Comparison of ENCODE assay signal across 1 cellular context in the genomic region with DNA sequence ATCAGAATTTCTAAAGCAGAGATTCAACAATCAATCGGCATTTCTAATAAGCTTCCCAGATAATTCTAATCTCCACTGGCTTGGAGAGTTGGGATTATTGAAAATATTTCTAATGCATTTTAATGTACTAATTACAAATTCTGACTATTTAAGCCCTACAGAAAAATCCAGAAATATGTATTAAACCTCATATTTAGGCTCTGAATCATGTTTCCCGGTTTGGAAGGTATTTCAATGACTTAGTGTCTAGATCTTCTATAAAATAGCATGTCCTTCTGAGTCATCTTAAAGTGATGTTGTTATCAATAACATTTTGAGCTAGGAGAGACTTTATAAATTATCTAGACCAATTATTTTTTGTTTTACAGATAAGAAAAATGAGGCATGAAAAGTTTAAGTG.
TF ChIP-seq lines count a peak whose summit lies in the region.

No MANE protein-coding gene starts in this region.

TF ChIP-seq in GM23338, 12 proteins besides CTCF, POLR2A, EP300 and RAD21 (continued from another document):
- no peak for TF ChIP-seq ZNF114 (CRISPR knock-in tag; IDR thresholded peaks at IDR 0.05)
